11 cellular contexts compared by ENCODE assay signal in genomic region chr10:77328272-77328816, GRCh38.
A peak's percentile ranks its signal among the peaks of the same experiment; 100 is the strongest.
DNase-seq lines count a peak whose midpoint lies in the region; ATAC-seq and TF ChIP-seq lines count a peak whose summit lies in the region.
"Had no signal": no experiment of that assay in that cellular context is flagged by ENCODE, and none has a peak within 500 bp of the region (broad histone marks: within the 10 kb centered on the region; RNA-seq: fewer than 3 reads in every experiment).

No MANE protein-coding gene starts in this region.

- H3K4me3 Mint-ChIP-seq in CD4-positive, alpha-beta memory T cell = no peak overlapping the region
- H3K4me3 Mint-ChIP-seq: T-helper 2 cell treated with Interferon-gamma antibody and Interleukin-4, amounts not matched to agents 5 μg/mL and 100 μg/mL, for 36 hours had no signal

- peaks cover 0 to 4% (median 1%) of the 10 kb centered on the region in 8 donors for H3K9me3 Mint-ChIP-seq in CD4-positive, alpha-beta memory T cell
- H3K9me3 Mint-ChIP-seq: T-helper 2 cell treated with Interferon-gamma antibody and Interleukin-4, amounts not matched to agents 5 μg/mL and 100 μg/mL, for 36 hours had no signal

- H3K27me3 Mint-ChIP-seq in CD4-positive, alpha-beta memory T cell = no peaks in the 10 kb centered on the region

- peak; percentile 32 for DNase-seq in A673 (ENCODE audit: low spot score)
- peak; percentile 10 for DNase-seq in GM10266 (ENCODE audit: extremely low spot score)
- DNase-seq in RWPE1 (ENCODE audit: low spot score) = peak; percentile 45
- peak in 1 of 2 donors; percentile 20 for DNase-seq in foreskin keratinocyte
- DNase-seq in CD4-positive, alpha-beta memory T cell = no peak

- no peaks in the 10 kb centered on the region for H3K27me3 ChIP-seq in A673 (replicated peaks; ENCODE audit: insufficient read depth, low read depth, low read length, poor library complexity)
- peaks cover 5% of the 10 kb centered on the region for H3K27me3 ChIP-seq in foreskin keratinocyte
- H3K27me3 ChIP-seq in CD4-positive, alpha-beta memory T cell (ENCODE audit: insufficient read depth, low read length) = no peaks in the 10 kb centered on the region
- H3K27me3 ChIP-seq: ascending aorta had no signal

- no peaks in the 10 kb centered on the region for H3K36me3 Mint-ChIP-seq in CD4-positive, alpha-beta memory T cell

- H3K4me1 Mint-ChIP-seq in CD4-positive, alpha-beta memory T cell = no peaks in the 10 kb centered on the region

- BruUV-seq in A673 (replicated peaks; lab: Mats Ljungman, UMichigan) = no TSS peak

- no peak for TF ChIP-seq CTCF in A673 (conservative IDR thresholded peaks at IDR 0.05; ENCODE audit: low read depth, low read length)
- TF ChIP-seq CTCF in GM10266 (IDR thresholded peaks at IDR 0.05; ENCODE audit: control insufficient read depth, insufficient read depth, low read depth, missing control alignments) = no peak
- no peak for TF ChIP-seq CTCF in RWPE1 (conservative IDR thresholded peaks at IDR 0.05; ENCODE audit: low read depth)
- TF ChIP-seq CTCF in foreskin keratinocyte (conservative IDR thresholded peaks at IDR 0.05) = no peak

- H3K27ac ChIP-seq in A673 (ENCODE audit: low read depth, low read length, poor library complexity, severe bottlenecking) = no peak overlapping the region
- no peak overlapping the region for H3K27ac ChIP-seq in RWPE1
- no peak overlapping the region for H3K27ac ChIP-seq in foreskin keratinocyte
- no peak overlapping the region for H3K27ac ChIP-seq in CD4-positive, alpha-beta memory T cell (ENCODE audit: low read depth, low read length)
- H3K27ac ChIP-seq: ascending aorta, parathyroid adenoma had no signal

- H3K9me3 ChIP-seq in A673 (ENCODE audit: low read depth, low read length, poor library complexity, severe bottlenecking) = no peaks in the 10 kb centered on the region
- no peaks in the 10 kb centered on the region for H3K9me3 ChIP-seq in CD4-positive, alpha-beta memory T cell (ENCODE audit: control insufficient read depth in 1 of 2, low read length in 2 of 2)
- H3K9me3 ChIP-seq: ascending aorta had no signal

- ATAC-seq in foreskin keratinocyte = peak; percentile 21
- ATAC-seq in HG03565 (IDR thresholded peaks at IDR 0.05; ENCODE audit: unreplicated experiment) = no peak
- ATAC-seq in GM19023 (IDR thresholded peaks at IDR 0.05; ENCODE audit: unreplicated experiment) = no peak
- ATAC-seq in GM18873 (IDR thresholded peaks at IDR 0.05; ENCODE audit: low FRiP score, unreplicated experiment) = no peak

- POLR2A ChIA-PET in A673 (lab: Charles Lee; ENCODE audit: low non-redundant PET) = no interaction called here
- POLR2A ChIA-PET in RWPE1 (lab: Yijun Ruan, JAX; ENCODE audit: low non-redundant PET) = interaction anchor here (0.9 kb wide), 1 partner anchor 28 kb away, joined by 3 read pairs; no protein-coding TSS in a partner anchor
- POLR2A ChIA-PET in CD4-positive, alpha-beta memory T cell (lab: Charles Lee; ENCODE audit: partially characterized antibody) = no interaction called here

- H3K4me1 ChIP-seq in A673 (ENCODE audit: insufficient read depth, low read length, poor library complexity, severe bottlenecking) = no peaks in the 10 kb centered on the region
- H3K4me1 ChIP-seq in foreskin keratinocyte = no peaks in the 10 kb centered on the region
- no peaks in the 10 kb centered on the region for H3K4me1 ChIP-seq in CD4-positive, alpha-beta memory T cell (ENCODE audit: insufficient read depth, low read length)
- H3K4me1 ChIP-seq: ascending aorta, parathyroid adenoma had no signal

- CTCF ChIA-PET in A673 (lab: Charles Lee) (no interaction called here), RWPE1 (lab: Yijun Ruan, JAX) (no interaction called here)
- CTCF ChIA-PET in CD4-positive, alpha-beta memory T cell (lab: Charles Lee; ENCODE audit: partially characterized antibody) = no interaction called here

- intact Hi-C loops in A673 (cut with micrococcal nuclease; ENCODE audit: unreplicated experiment) = no loop called here
- intact Hi-C loops in CD4-positive, alpha-beta memory T cell (cut with micrococcal nuclease) = no loop called here

- H3K27ac Mint-ChIP-seq in CD4-positive, alpha-beta memory T cell = no peak overlapping the region
- H3K27ac Mint-ChIP-seq: T-helper 2 cell treated with Interferon-gamma antibody and Interleukin-4, amounts not matched to agents 5 μg/mL and 100 μg/mL, for 36 hours had no signal

- no peak overlapping the region for H3K4me3 ChIP-seq in A673 (ENCODE audit: low read depth, low read length, poor library complexity, severe bottlenecking)
- no peak overlapping the region for H3K4me3 ChIP-seq in CD4-positive, alpha-beta memory T cell (ENCODE audit: low read length in 2 of 2)
- H3K4me3 ChIP-seq: ascending aorta had no signal

- no peaks in the 10 kb centered on the region for H3K36me3 ChIP-seq in A673 (ENCODE audit: insufficient read depth, low read length, poor library complexity, severe bottlenecking)
- H3K36me3 ChIP-seq in CD4-positive, alpha-beta memory T cell (ENCODE audit: insufficient read depth, low read length) = no peaks in the 10 kb centered on the region
- H3K36me3 ChIP-seq: ascending aorta had no signal

Comparison
In these comparisons a context has a peak if more than half of its experiments do, and no peak if none do; other contexts are left out.
1. DNase-seq: peak in A673 (single experiment), GM10266 (single experiment) and RWPE1 (single experiment); none in CD4-positive, alpha-beta memory T cell (0 of 5).